Comparison of ENCODE assay signal across 11 cellular contexts in genomic region chr2:12169721-12170120, GRCh38.
A peak's percentile ranks its signal among the peaks of the same experiment; 100 is the strongest.
DNase-seq lines count a peak whose midpoint lies in the region; ATAC-seq, FAIRE-seq and TF ChIP-seq lines count a peak whose summit lies in the region.
"Had no signal": no experiment of that assay in that cellular context is flagged by ENCODE, and none has a peak within 500 bp of the region (broad histone marks: within the 10 kb centered on the region; RNA-seq: fewer than 3 reads in every experiment).

No MANE protein-coding gene starts in this region.

- no peak for TF ChIP-seq RAD21 in GM12878 (IDR thresholded peaks at IDR 0.05; ENCODE audit: insufficient read depth, low read depth, low read length)

- BruUV-seq in GM12878 (replicated peaks; lab: Mats Ljungman, UMichigan): no TSS peak

- in situ Hi-C loops in GM12878 (cut with MboI): no loop called here

- no peak overlapping the region for H3K4me3 ChIP-seq in GM12878
- H3K4me3 ChIP-seq: A549, SK-N-MC had no signal

- no peak overlapping the region for H3K27ac ChIP-seq in GM12878 (ENCODE audit: control insufficient read depth, insufficient read depth)
- H3K27ac ChIP-seq: A549, neutrophil, SK-N-MC had no signal

- H3K27ac Mint-ChIP-seq in activated CD4-positive, alpha-beta T cell treated with anti-CD3 and anti-CD28 coated beads for 36 hours: peak overlapping the region; percentile 43

- POLR2A ChIA-PET in activated CD4-positive, alpha-beta T cell treated with anti-CD3 and anti-CD28 coated beads for 36 hours (lab: Charles Lee): no interaction called here
- POLR2A ChIA-PET in GM12878 (lab: Charles Lee): no interaction called here

- H3K4me2 ChIP-seq in GM12878 (ENCODE audit: control insufficient read depth, insufficient read depth): no peak overlapping the region
- H3K4me2 ChIP-seq: A549 had no signal

- no peaks in the 10 kb centered on the region for H3K27me3 ChIP-seq in GM12878 (replicated peaks in 1 of 2; ENCODE audit: control insufficient read depth in 2 of 2, insufficient read depth in 2 of 2, low read length in 1 of 2)
- H3K27me3 ChIP-seq: neutrophil had no signal

- SMC1A ChIA-PET in GM12878 (lab: Charles Lee; ENCODE audit: uncharacterized antibody, unreplicated experiment): interaction anchor here (0.8 to 2.2 kb wide), 8 partner anchors 10 to 112 kb away, joined by 3 to 9 read pairs (median 4); no protein-coding TSS in a partner anchor

- TF ChIP-seq POLR2A in GM12878 (IDR thresholded peaks at IDR 0.05; ENCODE audit: low read depth, low read length): no peak

- H3K27me3 Mint-ChIP-seq in activated CD4-positive, alpha-beta T cell treated with anti-CD3 and anti-CD28 coated beads for 36 hours: peaks cover 2% of the 10 kb centered on the region

- peaks cover 26% of the 10 kb centered on the region for H3K4me1 Mint-ChIP-seq in activated CD4-positive, alpha-beta T cell treated with anti-CD3 and anti-CD28 coated beads for 36 hours

- FAIRE-seq in GM12878 (lab: Jason Lieb, UNC): no peak
- FAIRE-seq: A549 had no signal

- H4K20me1 ChIP-seq in GM12878 (ENCODE audit: control insufficient read depth, insufficient read depth): no peaks in the 10 kb centered on the region

- CTCF ChIA-PET in activated CD4-positive, alpha-beta T cell treated with anti-CD3 and anti-CD28 coated beads for 36 hours (lab: Charles Lee): interaction anchor here (0.7 to 1.5 kb wide), 4 partner anchors 12 to 758 kb away, joined by 3 to 5 read pairs (median 4); no protein-coding TSS in a partner anchor
- CTCF ChIA-PET in GM12878 (lab: Yijun Ruan, JAX): interaction anchor here (0.8 kb wide), 2 partner anchors 9 to 74 kb away, joined by 3 to 4 read pairs; no protein-coding TSS in a partner anchor

- H3K9me3 Mint-ChIP-seq in activated CD4-positive, alpha-beta T cell treated with anti-CD3 and anti-CD28 coated beads for 36 hours (ENCODE audit: low read depth): no peaks in the 10 kb centered on the region

- H2AFZ ChIP-seq in GM12878 (ENCODE audit: control insufficient read depth, low read depth, low read length): no peak overlapping the region

- no peak overlapping the region for H3K9ac ChIP-seq in GM12878 (ENCODE audit: control insufficient read depth, insufficient read depth, low read length)

- TF ChIP-seq EP300 in GM12878 (IDR thresholded peaks at IDR 0.05; ENCODE audit: borderline replicate concordance in 1 of 2, control insufficient read depth in 1 of 2, low read depth in 2 of 2, low read length in 2 of 2): no peak

- 98% methylated on average over 6 of the region's 6 CpGs for WGBS in GM12878 (ENCODE audit: insufficient coverage, insufficient replicate concordance, low lambda C conversion rate, missing lambda C conversion rate)

- H3K36me3 Mint-ChIP-seq in activated CD4-positive, alpha-beta T cell treated with anti-CD3 and anti-CD28 coated beads for 36 hours (ENCODE audit: low read depth): no peaks in the 10 kb centered on the region

- TF ChIP-seq CTCF in GM12878 (IDR thresholded peaks at IDR 0.05 in 2 of 3, conservative IDR thresholded peaks at IDR 0.05 in 1 of 3; ENCODE audit: control insufficient read depth in 2 of 3, extremely low read depth in 1 of 3, insufficient read depth in 1 of 3, low read depth in 3 of 3, low read length in 3 of 3): no peak

- no peaks in the 10 kb centered on the region for H3K79me2 ChIP-seq in GM12878 (ENCODE audit: control insufficient read depth, insufficient read depth, low read length)

- no peaks in the 10 kb centered on the region; a peak in 2 of 4 replicates for H3K36me3 ChIP-seq in GM12878 (ENCODE audit: control insufficient read depth in 2 of 2, insufficient read depth in 2 of 2, low read length in 1 of 2)
- H3K36me3 ChIP-seq: neutrophil had no signal

- RAD21 ChIA-PET in GM12878 (lab: Charles Lee; ENCODE audit: unreplicated experiment): no interaction called here

- intact Hi-C loops in activated CD4-positive, alpha-beta T cell treated with anti-CD3 and anti-CD28 coated beads for 36 hours (cut with DNase I, micrococcal nuclease): loop anchor here in 1 of 2 experiments (10.0 kb wide), 1 partner anchor 545 kb away; the partner anchor contains the start of gene TRIB2
- intact Hi-C loops in GM12878 (cut with micrococcal nuclease; ENCODE audit: unreplicated experiment): loop anchor here (10.0 kb wide), 2 partner anchors 305 to 335 kb away; no protein-coding TSS in a partner anchor

- H3K4me1 ChIP-seq in GM12878 (ENCODE audit: control insufficient read depth, insufficient read depth, low read length): no peaks in the 10 kb centered on the region
- H3K4me1 ChIP-seq: A549 had no signal

- DNase-seq in activated CD4-positive, alpha-beta T cell treated with anti-CD3 and anti-CD28 coated beads for 36 hours: peak; percentile 62
- no peak for DNase-seq in activated CD4-positive, alpha-beta T cell treated with anti-CD3 and anti-CD28 coated beads, Interleukin-2, amount 50 U/mL, for 4 hours
- no peak for DNase-seq in GM12878 (ENCODE audit: low read depth, low spot score)
- DNase-seq in left kidney (ENCODE audit: low read depth, low spot score): peak; percentile 85
- DNase-seq in superior temporal gyrus (ENCODE audit: extremely low spot score): peak; percentile 11
- DNase-seq in NCI-H226: no peak
- DNase-seq in activated CD8-positive, alpha-beta memory T cell treated with anti-CD3 and anti-CD28 coated beads, Interleukin-2, amount 50 U/mL, for 4 hours: no peak

- ATAC-seq in activated CD4-positive, alpha-beta T cell treated with anti-CD3 and anti-CD28 coated beads for 36 hours: peak; percentile 87
- ATAC-seq in GM12878 (no peak), HG03565 (IDR thresholded peaks at IDR 0.05; ENCODE audit: unreplicated experiment) (no peak)
- ATAC-seq: A549 had no signal

- no peak overlapping the region for H3K4me3 Mint-ChIP-seq in activated CD4-positive, alpha-beta T cell treated with anti-CD3 and anti-CD28 coated beads for 36 hours

- no peaks in the 10 kb centered on the region for H3K9me3 ChIP-seq in GM12878 (replicated peaks; ENCODE audit: control insufficient read depth, insufficient read depth, low read length)
- H3K9me3 ChIP-seq: A549, neutrophil had no signal

TF ChIP-seq in GM12878, 131 proteins besides CTCF, POLR2A, EP300 and RAD21:
- TF ChIP-seq CREM (IDR thresholded peaks at IDR 0.05; ENCODE audit: low read depth): 0 out of 2 replicates have a peak, but pooled peaks have one; percentile 24
- TF ChIP-seq CREB1 (IDR thresholded peaks at IDR 0.05; ENCODE audit: low read depth): 0 out of 2 replicates have a peak, but pooled peaks have one; percentile 16
- TF ChIP-seq HCFC1 (IDR thresholded peaks at IDR 0.05; ENCODE audit: low read length): no peak
- no peak for TF ChIP-seq ZNF24 (IDR thresholded peaks at IDR 0.05)
- TF ChIP-seq BMI1 (IDR thresholded peaks at IDR 0.05; ENCODE audit: borderline replicate concordance): no peak
- TF ChIP-seq ZNF622 (IDR thresholded peaks at IDR 0.05): no peak
- TF ChIP-seq SPI1 (IDR thresholded peaks at IDR 0.05; ENCODE audit: borderline replicate concordance, insufficient read depth, low read depth, low read length): no peak

Comparison
In these comparisons a context has a peak if more than half of its experiments do, and no peak if none do; other contexts are left out.
1. DNase-seq: peak in activated CD4-positive, alpha-beta T cell treated with anti-CD3 and anti-CD28 coated beads for 36 hours (single experiment), left kidney (single experiment) and superior temporal gyrus (single experiment); none in activated CD4-positive, alpha-beta T cell treated with anti-CD3 and anti-CD28 coated beads, Interleukin-2, amount 50 U/mL, for 4 hours (0 of 2), GM12878 (single experiment), NCI-H226 (single experiment) and activated CD8-positive, alpha-beta memory T cell treated with anti-CD3 and anti-CD28 coated beads, Interleukin-2, amount 50 U/mL, for 4 hours (single experiment).